27 cellular contexts compared by ENCODE assay signal in genomic region chr5:173735171-173735570, GRCh38.
DNase-seq lines count a peak whose midpoint lies in the region; ATAC-seq, FAIRE-seq and TF ChIP-seq lines count a peak whose summit lies in the region.
"Had no signal": no experiment of that assay in that cellular context is flagged by ENCODE, and none has a peak within 500 bp of the region (broad histone marks: within the 10 kb centered on the region; RNA-seq: fewer than 3 reads in every experiment).

No MANE protein-coding gene starts in this region.

- CTCF ChIA-PET in OCI-LY7 (lab: Charles Lee; ENCODE audit: unreplicated experiment) = interaction anchor here (0.9 to 2.2 kb wide), 5 partner anchors 11 to 54 kb away, joined by 3 to 8 read pairs (median 3); no protein-coding TSS in a partner anchor
- CTCF ChIA-PET in CD8-positive, alpha-beta T cell (lab: Charles Lee) = no interaction called here

- no peaks in the 10 kb centered on the region for H4K20me1 ChIP-seq in OCI-LY7 (ENCODE audit: insufficient read depth, low read length)

- POLR2A ChIA-PET in OCI-LY7 (lab: Charles Lee) = interaction anchor here (0.6 to 6.7 kb wide), 16 partner anchors 10 to 245 kb away, joined by 3 to 107 read pairs (median 5); no protein-coding TSS in a partner anchor
- POLR2A ChIA-PET in CD8-positive, alpha-beta T cell (lab: Charles Lee) = no interaction called here

- no peaks in the 10 kb centered on the region for H3K9me2 ChIP-seq in OCI-LY7 (ENCODE audit: insufficient read depth, low read length)

- H3K27ac ChIP-seq in OCI-LY7 (ENCODE audit: low read depth, low read length, poor library complexity, severe bottlenecking) = peak overlapping the region; percentile 98
- no peak overlapping the region for H3K27ac ChIP-seq in pancreas
- no peak overlapping the region for H3K27ac ChIP-seq in CD8-positive, alpha-beta T cell (ENCODE audit: low read depth, low read length)
- H3K27ac ChIP-seq: body of pancreas, thoracic aorta, uterus had no signal

- DNase-seq in DMS79 (lab: John Stamatoyannopoulos, UW) (peak; percentile 13), OCI-LY7 (ENCODE audit: low spot score) (peak; percentile 72), glutamatergic neuron (peak; percentile 49), posterior vena cava (ENCODE audit: low spot score) (peak; percentile 77), pancreas (no peak), GM19240 (ENCODE audit: insufficient read length, low spot score) (no peak)
- no peak for DNase-seq in CD8-positive, alpha-beta T cell
- no peak for DNase-seq in activated T-cell treated with anti-CD3 and anti-CD28 coated beads, Interleukin-2, amount 50 U/mL, for 72 hours
- DNase-seq: activated CD8-positive, alpha-beta memory T cell treated with anti-CD3 and anti-CD28 coated beads, Interleukin-2, amount 50 U/mL, for 48 hours; activated CD8-positive, alpha-beta T cell treated with anti-CD3 and anti-CD28 coated beads for 36 hours; activated naive CD4-positive, alpha-beta T cell treated with anti-CD3 and anti-CD28 coated beads, Interleukin-2, amount 50 U/mL, for 16 hours; body of pancreas; foreskin melanocyte; H7; kidney; naive thymus-derived CD4-positive, alpha-beta T cell; NCI-H1417 treated with DMSO at 0.1 percent for 48 hours; NCI-H2081 treated with DMSO at 0.1 percent for 48 hours; NCI-H510A treated with DMSO at 0.1 percent for 48 hours; SHP77; small intestine; uterus had no signal

- intact Hi-C loops in OCI-LY7 (cut with micrococcal nuclease; ENCODE audit: unreplicated experiment) (loop anchor here (2.0 kb wide), 1 partner anchor 28 kb away; no protein-coding TSS in a partner anchor), posterior vena cava (cut with DNase I) (no loop called here), pancreas (cut with DNase I) (no loop called here)
- intact Hi-C loops in CD8-positive, alpha-beta T cell (cut with DNase I, micrococcal nuclease) = no loop called here

- H3K36me3 ChIP-seq in OCI-LY7 (ENCODE audit: insufficient read depth, low read length) (no peaks in the 10 kb centered on the region; the same call in 1 of the 2 replicates), pancreas (no peaks in the 10 kb centered on the region)
- H3K36me3 ChIP-seq in CD8-positive, alpha-beta T cell (ENCODE audit: insufficient read depth, low read length) = no peaks in the 10 kb centered on the region
- H3K36me3 ChIP-seq: thoracic aorta, uterus had no signal

- peaks cover 2% of the 10 kb centered on the region for H3K27me3 Mint-ChIP-seq in glutamatergic neuron (ENCODE audit: unreplicated experiment)
- peaks cover 2% of the 10 kb centered on the region for H3K27me3 Mint-ChIP-seq in CD8-positive, alpha-beta T cell (ENCODE audit: low read depth)
- no peaks in the 10 kb centered on the region for H3K27me3 Mint-ChIP-seq in activated T-cell treated with anti-CD3 and anti-CD28 coated beads, Interleukin-2, amount 50 U/mL, for 72 hours (ENCODE audit: low read depth)
- H3K27me3 Mint-ChIP-seq: activated CD8-positive, alpha-beta T cell treated with anti-CD3 and anti-CD28 coated beads for 36 hours; stimulated activated naive CD8-positive, alpha-beta T cell treated with anti-CD3 and anti-CD28 coated beads, Interleukin-15, Interleukin-2, amounts not matched to agents 100 ng/mL and 50 ng/mL, for 24 hours had no signal

- H3K36me3 Mint-ChIP-seq in glutamatergic neuron (ENCODE audit: unreplicated experiment) = no peaks in the 10 kb centered on the region
- no peaks in the 10 kb centered on the region for H3K36me3 Mint-ChIP-seq in CD8-positive, alpha-beta T cell
- no peaks in the 10 kb centered on the region for H3K36me3 Mint-ChIP-seq in activated T-cell treated with anti-CD3 and anti-CD28 coated beads, Interleukin-2, amount 50 U/mL, for 72 hours (ENCODE audit: insufficient read depth in 2 of 2)
- H3K36me3 Mint-ChIP-seq: mesothelial cell of epicardium; naive thymus-derived CD4-positive, alpha-beta T cell had no signal

- H3K79me2 ChIP-seq in OCI-LY7 (ENCODE audit: insufficient read depth, low read depth, low read length) = no peaks in the 10 kb centered on the region

- 86 to 88% methylated on average over 11 of the region's 11 CpGs for WGBS in pancreas, 2 donors

- H3K27ac Mint-ChIP-seq in glutamatergic neuron (ENCODE audit: unreplicated experiment) = no peak overlapping the region
- no peak overlapping the region for H3K27ac Mint-ChIP-seq in CD8-positive, alpha-beta T cell
- no peak overlapping the region for H3K27ac Mint-ChIP-seq in activated T-cell treated with anti-CD3 and anti-CD28 coated beads, Interleukin-2, amount 50 U/mL, for 72 hours
- H3K27ac Mint-ChIP-seq: activated CD8-positive, alpha-beta T cell treated with anti-CD3 and anti-CD28 coated beads for 36 hours; activated T-helper 2 cell treated with anti-CD3 and anti-CD28 coated beads, Interferon-gamma antibody, Interleukin-2, Interleukin-4, amounts not matched to agents 10 μg/mL and 5 μg/mL and 100 μg/mL, durations not matched to agents 14 hours and 24 hours and 36 hours; mesothelial cell of epicardium; naive thymus-derived CD4-positive, alpha-beta T cell; stimulated activated naive CD8-positive, alpha-beta T cell treated with anti-CD3 and anti-CD28 coated beads, Interleukin-15, Interleukin-2, amounts not matched to agents 100 ng/mL and 50 ng/mL, for 24 hours; T-helper 2 cell treated with Interferon-gamma antibody and Interleukin-4, amounts not matched to agents 5 μg/mL and 100 μg/mL, for 36 hours had no signal

- no peaks in the 10 kb centered on the region for H3K27me3 ChIP-seq in pancreas
- no peaks in the 10 kb centered on the region for H3K27me3 ChIP-seq in CD8-positive, alpha-beta T cell (ENCODE audit: insufficient read depth, low read length)
- H3K27me3 ChIP-seq: body of pancreas, uterus had no signal

- no TSS peak for BruUV-seq in OCI-LY7 (replicated peaks; lab: Mats Ljungman, UMichigan)

- FAIRE-seq in pancreas (lab: Jason Lieb, UNC) = no peak
- FAIRE-seq: kidney, small intestine had no signal

- peaks cover 11% of the 10 kb centered on the region for H3K9me3 Mint-ChIP-seq in glutamatergic neuron (ENCODE audit: unreplicated experiment)
- no peaks in the 10 kb centered on the region for H3K9me3 Mint-ChIP-seq in CD8-positive, alpha-beta T cell
- no peaks in the 10 kb centered on the region for H3K9me3 Mint-ChIP-seq in activated T-cell treated with anti-CD3 and anti-CD28 coated beads, Interleukin-2, amount 50 U/mL, for 72 hours
- H3K9me3 Mint-ChIP-seq: activated CD8-positive, alpha-beta T cell treated with anti-CD3 and anti-CD28 coated beads for 36 hours; activated T-helper 2 cell treated with anti-CD3 and anti-CD28 coated beads, Interferon-gamma antibody, Interleukin-2, Interleukin-4, amounts not matched to agents 10 μg/mL and 5 μg/mL and 100 μg/mL, durations not matched to agents 14 hours and 24 hours and 36 hours; mesothelial cell of epicardium; stimulated activated naive CD8-positive, alpha-beta T cell treated with anti-CD3 and anti-CD28 coated beads, Interleukin-15, Interleukin-2, amounts not matched to agents 100 ng/mL and 50 ng/mL, for 24 hours; T-helper 2 cell treated with Interferon-gamma antibody and Interleukin-4, amounts not matched to agents 5 μg/mL and 100 μg/mL, for 36 hours had no signal

- peak overlapping the region; percentile 35; the same call in 1 of the 2 replicates for H2AFZ ChIP-seq in OCI-LY7 (ENCODE audit: low read length)

- H3K4me3 ChIP-seq in OCI-LY7 (ENCODE audit: low read depth, low read length, poor library complexity, severe bottlenecking) = peak overlapping the region; percentile 39
- H3K4me3 ChIP-seq in pancreas = no peak overlapping the region
- no peak overlapping the region for H3K4me3 ChIP-seq in CD8-positive, alpha-beta T cell (ENCODE audit: low read depth, low read length)
- H3K4me3 ChIP-seq: body of pancreas, thoracic aorta, uterus had no signal

- H3K4me1 Mint-ChIP-seq in glutamatergic neuron (ENCODE audit: low read depth, unreplicated experiment) = peaks cover 22% of the 10 kb centered on the region
- no peaks in the 10 kb centered on the region for H3K4me1 Mint-ChIP-seq in CD8-positive, alpha-beta T cell (ENCODE audit: low read depth)
- no peaks in the 10 kb centered on the region for H3K4me1 Mint-ChIP-seq in activated T-cell treated with anti-CD3 and anti-CD28 coated beads, Interleukin-2, amount 50 U/mL, for 72 hours (ENCODE audit: low read depth)

- peaks cover 90% of the 10 kb centered on the region for H3K4me1 ChIP-seq in OCI-LY7 (ENCODE audit: insufficient read depth, low read length, poor library complexity, severe bottlenecking)
- H3K4me1 ChIP-seq in pancreas = no peaks in the 10 kb centered on the region
- no peaks in the 10 kb centered on the region for H3K4me1 ChIP-seq in CD8-positive, alpha-beta T cell (ENCODE audit: insufficient read depth, low read length)
- H3K4me1 ChIP-seq: body of pancreas, uterus had no signal

- H3K9me3 ChIP-seq in OCI-LY7 (ENCODE audit: low read length) (no peaks in the 10 kb centered on the region), pancreas (no peaks in the 10 kb centered on the region)
- H3K9me3 ChIP-seq in CD8-positive, alpha-beta T cell (ENCODE audit: low read length) = no peaks in the 10 kb centered on the region
- H3K9me3 ChIP-seq: body of pancreas, thoracic aorta, uterus had no signal

- H3K4me2 ChIP-seq in OCI-LY7 (ENCODE audit: low read length) = peak overlapping the region; percentile 77

- no peak overlapping the region for H3K4me3 Mint-ChIP-seq in glutamatergic neuron (ENCODE audit: unreplicated experiment)
- H3K4me3 Mint-ChIP-seq in CD8-positive, alpha-beta T cell = no peak overlapping the region
- H3K4me3 Mint-ChIP-seq in activated T-cell treated with anti-CD3 and anti-CD28 coated beads, Interleukin-2, amount 50 U/mL, for 72 hours = no peak overlapping the region
- H3K4me3 Mint-ChIP-seq: activated CD8-positive, alpha-beta T cell treated with anti-CD3 and anti-CD28 coated beads for 36 hours; mesothelial cell of epicardium; naive thymus-derived CD4-positive, alpha-beta T cell; stimulated activated naive CD8-positive, alpha-beta T cell treated with anti-CD3 and anti-CD28 coated beads, Interleukin-15, Interleukin-2, amounts not matched to agents 100 ng/mL and 50 ng/mL, for 24 hours; T-helper 2 cell treated with Interferon-gamma antibody and Interleukin-4, amounts not matched to agents 5 μg/mL and 100 μg/mL, for 36 hours had no signal

- no peak for ATAC-seq in pancreas
- no peak for ATAC-seq in CD8-positive, alpha-beta T cell
- no peak for ATAC-seq in activated T-cell treated with anti-CD3 and anti-CD28 coated beads, Interleukin-2, amount 50 U/mL, for 72 hours (replicated peaks in 1 of 2)
- ATAC-seq: activated CD8-positive, alpha-beta T cell treated with anti-CD3 and anti-CD28 coated beads for 36 hours; body of pancreas; naive thymus-derived CD4-positive, alpha-beta T cell had no signal

- TF ChIP-seq CTCF in OCI-LY7 (conservative IDR thresholded peaks at IDR 0.05; ENCODE audit: low read length) (no peak), glutamatergic neuron (IDR thresholded peaks at IDR 0.05; ENCODE audit: partially characterized antibody, unreplicated experiment) (no peak), pancreas (IDR thresholded peaks at IDR 0.05) (no peak)
- TF ChIP-seq CTCF in CD8-positive, alpha-beta T cell (IDR thresholded peaks at IDR 0.05) = no peak

Comparison
In these comparisons a context has a peak if more than half of its experiments do, and no peak if none do; other contexts are left out.
1. DNase-seq: peak in DMS79 (single experiment), OCI-LY7 (single experiment), glutamatergic neuron (single experiment) and posterior vena cava (single experiment); none in pancreas (0 of 6), GM19240 (single experiment), CD8-positive, alpha-beta T cell (0 of 7) and activated T-cell treated with anti-CD3 and anti-CD28 coated beads, Interleukin-2, amount 50 U/mL, for 72 hours (0 of 2).